ENCODE assay signal across 2 cellular contexts in the genomic region with DNA sequence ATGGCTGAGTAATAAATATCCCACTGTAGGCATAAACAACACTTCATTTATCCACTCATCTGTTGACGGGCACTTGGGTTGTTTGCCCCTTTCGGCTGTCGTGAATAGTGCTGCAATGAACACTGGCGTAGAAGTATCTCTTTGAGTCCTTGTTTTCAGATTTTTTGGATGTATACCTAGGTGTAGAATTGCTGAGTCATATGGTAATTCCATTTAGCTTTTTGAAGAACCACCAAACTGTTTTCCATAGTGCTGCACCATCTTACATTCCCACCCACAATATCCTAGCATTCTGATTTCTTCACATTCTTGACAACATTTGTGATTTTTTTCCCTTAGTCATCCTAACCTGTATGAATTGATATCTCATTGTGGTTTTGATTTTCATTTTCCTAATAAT.
TF ChIP-seq lines count a peak whose summit lies in the region.

No MANE protein-coding gene starts in this region.

TF ChIP-seq in HepG2, 621 proteins besides CTCF, POLR2A, EP300 and RAD21:
- TF ChIP-seq HMG20B (CRISPR knock-in tag; conservative IDR thresholded peaks at IDR 0.05) (no peak), NFE2L2 (IDR thresholded peaks at IDR 0.05; ENCODE audit: low read length) (peak; percentile 77), MAFF (IDR thresholded peaks at IDR 0.05; ENCODE audit: low read depth, low read length) (peak; percentile 11; the same call in 1 of the 2 replicates), ZNF766 (CRISPR knock-in tag; IDR thresholded peaks at IDR 0.05; ENCODE audit: borderline replicate concordance) (no peak), ATM (IDR thresholded peaks at IDR 0.05; ENCODE audit: borderline replicate concordance) (no peak), SP140L (CRISPR knock-in tag; IDR thresholded peaks at IDR 0.05; ENCODE audit: borderline replicate concordance) (no peak), MAFK (conservative IDR thresholded peaks at IDR 0.05 in 1 of 2, IDR thresholded peaks at IDR 0.05 in 1 of 2; ENCODE audit: low read length in 2 of 2) (peak; percentile 37 to 60; a peak in 3 of 4 replicates)

TF ChIP-seq in K562, 482 proteins besides CTCF, POLR2A, EP300 and RAD21:
- no peak for TF ChIP-seq ZNF324 (CRISPR knock-in tag; IDR thresholded peaks at IDR 0.05)
- TF ChIP-seq NFE2L1 (tag; IDR thresholded peaks at IDR 0.05; ENCODE audit: borderline replicate concordance, low read depth) = 0 out of 2 replicates have a peak, but pooled peaks have one; percentile 23
- TF ChIP-seq FOXA1 (IDR thresholded peaks at IDR 0.05; ENCODE audit: borderline replicate concordance) = no peak
- TF ChIP-seq C11orf30 (IDR thresholded peaks at IDR 0.05; ENCODE audit: low read depth) = peak; percentile 23; the same call in 1 of the 2 replicates
- TF ChIP-seq LEF1 (IDR thresholded peaks at IDR 0.05) = no peak
- no peak for TF ChIP-seq ZC3H4 (CRISPR knock-in tag; IDR thresholded peaks at IDR 0.05; ENCODE audit: borderline replicate concordance)
- TF ChIP-seq MAFG (tag; conservative IDR thresholded peaks at IDR 0.05) = peak; percentile 63
- TF ChIP-seq, protein P1, sequence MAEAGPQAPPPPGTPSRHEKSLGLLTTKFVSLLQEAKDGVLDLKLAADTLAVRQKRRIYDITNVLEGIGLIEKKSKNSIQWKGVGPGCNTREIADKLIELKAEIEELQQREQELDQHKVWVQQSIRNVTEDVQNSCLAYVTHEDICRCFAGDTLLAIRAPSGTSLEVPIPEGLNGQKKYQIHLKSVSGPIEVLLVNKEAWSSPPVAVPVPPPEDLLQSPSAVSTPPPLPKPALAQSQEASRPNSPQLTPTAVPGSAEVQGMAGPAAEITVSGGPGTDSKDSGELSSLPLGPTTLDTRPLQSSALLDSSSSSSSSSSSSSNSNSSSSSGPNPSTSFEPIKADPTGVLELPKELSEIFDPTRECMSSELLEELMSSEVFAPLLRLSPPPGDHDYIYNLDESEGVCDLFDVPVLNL (CRISPR knock-in tag; IDR thresholded peaks at IDR 0.05; ENCODE audit: low read depth) = no peak
- TF ChIP-seq, protein P2, sequence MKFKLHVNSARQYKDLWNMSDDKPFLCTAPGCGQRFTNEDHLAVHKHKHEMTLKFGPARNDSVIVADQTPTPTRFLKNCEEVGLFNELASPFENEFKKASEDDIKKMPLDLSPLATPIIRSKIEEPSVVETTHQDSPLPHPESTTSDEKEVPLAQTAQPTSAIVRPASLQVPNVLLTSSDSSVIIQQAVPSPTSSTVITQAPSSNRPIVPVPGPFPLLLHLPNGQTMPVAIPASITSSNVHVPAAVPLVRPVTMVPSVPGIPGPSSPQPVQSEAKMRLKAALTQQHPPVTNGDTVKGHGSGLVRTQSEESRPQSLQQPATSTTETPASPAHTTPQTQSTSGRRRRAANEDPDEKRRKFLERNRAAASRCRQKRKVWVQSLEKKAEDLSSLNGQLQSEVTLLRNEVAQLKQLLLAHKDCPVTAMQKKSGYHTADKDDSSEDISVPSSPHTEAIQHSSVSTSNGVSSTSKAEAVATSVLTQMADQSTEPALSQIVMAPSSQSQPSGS (CRISPR knock-in tag; IDR thresholded peaks at IDR 0.05) = no peak
- no peak for TF ChIP-seq ZNF408 (CRISPR knock-in tag; IDR thresholded peaks at IDR 0.05; ENCODE audit: low read depth)
- TF ChIP-seq ZNF316 (IDR thresholded peaks at IDR 0.05) = peak; percentile 72
- no peak for TF ChIP-seq HEY1 (CRISPR knock-in tag; IDR thresholded peaks at IDR 0.05; ENCODE audit: borderline replicate concordance)
- TF ChIP-seq ZNF146 (CRISPR knock-in tag; IDR thresholded peaks at IDR 0.05; ENCODE audit: unreplicated experiment) = no peak
- TF ChIP-seq GABPA (tag; conservative IDR thresholded peaks at IDR 0.05; ENCODE audit: low read depth) = no peak
- peak; percentile 29; the same call in 1 of the 2 replicates for TF ChIP-seq MAFK (IDR thresholded peaks at IDR 0.05; ENCODE audit: low read length)
